In genomic region chr3:79406175-79406574, GRCh38 we compare ENCODE assay signal across 18 cellular contexts.
DNase-seq lines count a peak whose midpoint lies in the region; ATAC-seq and TF ChIP-seq lines count a peak whose summit lies in the region.
"Had no signal": no experiment of that assay in that cellular context is flagged by ENCODE, and none has a peak within 500 bp of the region (broad histone marks: within the 10 kb centered on the region; RNA-seq: fewer than 3 reads in every experiment).

No MANE protein-coding gene starts in this region.

- H3K27me3 ChIP-seq in A673 (replicated peaks; ENCODE audit: insufficient read depth, low read depth, low read length, poor library complexity), result no peaks in the 10 kb centered on the region
- H3K27me3 ChIP-seq in RWPE2 (ENCODE audit: insufficient read depth, poor library complexity, severe bottlenecking), result no peaks in the 10 kb centered on the region
- H3K27me3 ChIP-seq: right atrium auricular region, stomach had no signal

- no peaks in the 10 kb centered on the region for H3K36me3 ChIP-seq in A673 (ENCODE audit: insufficient read depth, low read length, poor library complexity, severe bottlenecking)
- no peaks in the 10 kb centered on the region for H3K36me3 ChIP-seq in RWPE2 (ENCODE audit: low read depth)
- H3K36me3 ChIP-seq: right atrium auricular region, stomach had no signal

- no peaks in the 10 kb centered on the region for H3K27me3 Mint-ChIP-seq in activated T-helper 1 cell treated with anti-CD3 and anti-CD28 coated beads, Interleukin-12 subunit alpha, Interleukin-12 subunit beta, Interleukin-2, Interleukin-4 antibody, amounts not matched to agents 30 ng/mL and 10 ng/mL and 1 ng/mL, durations not matched to agents 14 hours and 24 hours and 36 hours (ENCODE audit: insufficient read depth)
- H3K27me3 Mint-ChIP-seq: activated naive CD8-positive, alpha-beta T cell treated with anti-CD3 and anti-CD28 coated beads, Interleukin-2, amount 10 ng/mL, durations not matched to agents 7 days and 5 days; T-helper 17 cell had no signal

- CTCF ChIA-PET in A673 (lab: Charles Lee), result interaction anchor here (0.6 kb wide), 1 partner anchor 300 kb away, joined by 4 read pairs; no protein-coding TSS in a partner anchor

- BruUV-seq in A673 (replicated peaks; lab: Mats Ljungman, UMichigan), result no TSS peak

- H3K9me3 ChIP-seq in A673 (ENCODE audit: low read depth, low read length, poor library complexity, severe bottlenecking), result no peaks in the 10 kb centered on the region
- no peaks in the 10 kb centered on the region for H3K9me3 ChIP-seq in RWPE2 (ENCODE audit: severe bottlenecking)
- H3K9me3 ChIP-seq: right atrium auricular region, stomach had no signal

- no peak for ATAC-seq in RWPE2 (ENCODE audit: low read depth)
- ATAC-seq in HG03342 (IDR thresholded peaks at IDR 0.05; ENCODE audit: unreplicated experiment), result no peak
- ATAC-seq: left cardiac atrium, T-helper 17 cell had no signal

- H3K27ac Mint-ChIP-seq in activated T-helper 1 cell treated with anti-CD3 and anti-CD28 coated beads, Interleukin-12 subunit alpha, Interleukin-12 subunit beta, Interleukin-2, Interleukin-4 antibody, amounts not matched to agents 30 ng/mL and 10 ng/mL and 1 ng/mL, durations not matched to agents 14 hours and 24 hours and 36 hours, result no peak overlapping the region
- H3K27ac Mint-ChIP-seq: activated naive CD8-positive, alpha-beta T cell treated with anti-CD3 and anti-CD28 coated beads, Interleukin-2, amount 10 ng/mL, durations not matched to agents 7 days and 5 days; T-helper 17 cell had no signal

- POLR2A ChIA-PET in A673 (lab: Charles Lee; ENCODE audit: low non-redundant PET), result no interaction called here

- peak; percentile 47 for TF ChIP-seq CTCF in A673 (conservative IDR thresholded peaks at IDR 0.05; ENCODE audit: low read depth, low read length)
- TF ChIP-seq CTCF in GM13977 (IDR thresholded peaks at IDR 0.05; ENCODE audit: extremely low read depth, insufficient read depth, missing control alignments), result peak; percentile 23
- peak; percentile 18 for TF ChIP-seq CTCF in RWPE2 (IDR thresholded peaks at IDR 0.05; ENCODE audit: poor library complexity, severe bottlenecking)
- TF ChIP-seq CTCF in fibroblast of pulmonary artery (IDR thresholded peaks at IDR 0.05; ENCODE audit: low read length, missing control alignments), result peak; percentile 19

- no peak overlapping the region for H3K4me3 ChIP-seq in A673 (ENCODE audit: low read depth, low read length, poor library complexity, severe bottlenecking)
- H3K4me3 ChIP-seq in RWPE2 (ENCODE audit: severe bottlenecking), result no peak overlapping the region
- no peak overlapping the region for H3K4me3 ChIP-seq in fibroblast of pulmonary artery (replicated peaks; ENCODE audit: low read depth, low read length)
- H3K4me3 ChIP-seq: right atrium auricular region, stomach had no signal

- H3K4me1 Mint-ChIP-seq in activated T-helper 1 cell treated with anti-CD3 and anti-CD28 coated beads, Interleukin-12 subunit alpha, Interleukin-12 subunit beta, Interleukin-2, Interleukin-4 antibody, amounts not matched to agents 30 ng/mL and 10 ng/mL and 1 ng/mL, durations not matched to agents 14 hours and 24 hours and 36 hours (ENCODE audit: low read depth), result no peaks in the 10 kb centered on the region
- H3K4me1 Mint-ChIP-seq: activated naive CD8-positive, alpha-beta T cell treated with anti-CD3 and anti-CD28 coated beads, Interleukin-2, amount 10 ng/mL, durations not matched to agents 7 days and 5 days; T-helper 17 cell had no signal

- H3K4me3 Mint-ChIP-seq in activated T-helper 1 cell treated with anti-CD3 and anti-CD28 coated beads, Interleukin-12 subunit alpha, Interleukin-12 subunit beta, Interleukin-2, Interleukin-4 antibody, amounts not matched to agents 30 ng/mL and 10 ng/mL and 1 ng/mL, durations not matched to agents 14 hours and 24 hours and 36 hours, result no peak overlapping the region
- H3K4me3 Mint-ChIP-seq: activated naive CD8-positive, alpha-beta T cell treated with anti-CD3 and anti-CD28 coated beads, Interleukin-2, amount 10 ng/mL, durations not matched to agents 7 days and 5 days; T-helper 17 cell had no signal

- in situ Hi-C loops in GM13977 (cut with MboI; ENCODE audit: low pct_unique_long_range_greater_than_20kb, low sequenced_read_pairs, unreplicated experiment), result no loop called here

- H3K9me3 Mint-ChIP-seq in activated T-helper 1 cell treated with anti-CD3 and anti-CD28 coated beads, Interleukin-12 subunit alpha, Interleukin-12 subunit beta, Interleukin-2, Interleukin-4 antibody, amounts not matched to agents 30 ng/mL and 10 ng/mL and 1 ng/mL, durations not matched to agents 14 hours and 24 hours and 36 hours, result no peaks in the 10 kb centered on the region
- H3K9me3 Mint-ChIP-seq: activated naive CD8-positive, alpha-beta T cell treated with anti-CD3 and anti-CD28 coated beads, Interleukin-2, amount 10 ng/mL, durations not matched to agents 7 days and 5 days had no signal

- DNase-seq in A673 (ENCODE audit: low spot score) (no peak), GM13977 (ENCODE audit: low spot score) (no peak), RWPE2 (ENCODE audit: low spot score) (no peak), fibroblast of pulmonary artery (ENCODE audit: low read depth) (no peak), Ammon's horn (ENCODE audit: low spot score) (no peak), RPMI8226 (no peak)
- DNase-seq in activated T-helper 1 cell treated with anti-CD3 and anti-CD28 coated beads, Interleukin-12 subunit alpha, Interleukin-12 subunit beta, Interleukin-2, Interleukin-4 antibody, amounts not matched to agents 30 ng/mL and 10 ng/mL and 1 ng/mL, durations not matched to agents 14 hours and 24 hours and 36 hours (ENCODE audit: low spot score), result no peak
- DNase-seq: activated CD4-positive, CD25-positive, alpha-beta regulatory T cell; activated naive CD8-positive, alpha-beta T cell treated with anti-CD3 and anti-CD28 coated beads, Interleukin-2, amount 10 ng/mL, durations not matched to agents 7 days and 5 days; COR-L47; left cardiac atrium; midbrain; NCI-H2081; NCI-H526 treated with DMSO at 0.1 percent for 48 hours; stomach; T-helper 17 cell had no signal

- intact Hi-C loops in A673 (cut with micrococcal nuclease; ENCODE audit: unreplicated experiment), result no loop called here
- intact Hi-C loops in activated T-helper 1 cell treated with anti-CD3 and anti-CD28 coated beads, Interleukin-12 subunit alpha, Interleukin-12 subunit beta, Interleukin-2, Interleukin-4 antibody, amounts not matched to agents 30 ng/mL and 10 ng/mL and 1 ng/mL, durations not matched to agents 14 hours and 24 hours and 36 hours (cut with micrococcal nuclease), result no loop called here

- no peaks in the 10 kb centered on the region for H3K36me3 Mint-ChIP-seq in activated T-helper 1 cell treated with anti-CD3 and anti-CD28 coated beads, Interleukin-12 subunit alpha, Interleukin-12 subunit beta, Interleukin-2, Interleukin-4 antibody, amounts not matched to agents 30 ng/mL and 10 ng/mL and 1 ng/mL, durations not matched to agents 14 hours and 24 hours and 36 hours (ENCODE audit: low read depth)
- H3K36me3 Mint-ChIP-seq: activated naive CD8-positive, alpha-beta T cell treated with anti-CD3 and anti-CD28 coated beads, Interleukin-2, amount 10 ng/mL, durations not matched to agents 7 days and 5 days had no signal

- H3K27ac ChIP-seq in A673 (ENCODE audit: low read depth, low read length, poor library complexity, severe bottlenecking) (no peak overlapping the region), RWPE2 (ENCODE audit: poor library complexity, severe bottlenecking) (no peak overlapping the region)
- H3K27ac ChIP-seq: right atrium auricular region, stomach had no signal

- H3K4me1 ChIP-seq in A673 (ENCODE audit: insufficient read depth, low read length, poor library complexity, severe bottlenecking) (no peaks in the 10 kb centered on the region), RWPE2 (ENCODE audit: insufficient read depth, poor library complexity, severe bottlenecking) (no peaks in the 10 kb centered on the region)
- H3K4me1 ChIP-seq: right atrium auricular region, stomach had no signal
